8 cellular contexts compared by ENCODE assay signal in the genomic region with DNA sequence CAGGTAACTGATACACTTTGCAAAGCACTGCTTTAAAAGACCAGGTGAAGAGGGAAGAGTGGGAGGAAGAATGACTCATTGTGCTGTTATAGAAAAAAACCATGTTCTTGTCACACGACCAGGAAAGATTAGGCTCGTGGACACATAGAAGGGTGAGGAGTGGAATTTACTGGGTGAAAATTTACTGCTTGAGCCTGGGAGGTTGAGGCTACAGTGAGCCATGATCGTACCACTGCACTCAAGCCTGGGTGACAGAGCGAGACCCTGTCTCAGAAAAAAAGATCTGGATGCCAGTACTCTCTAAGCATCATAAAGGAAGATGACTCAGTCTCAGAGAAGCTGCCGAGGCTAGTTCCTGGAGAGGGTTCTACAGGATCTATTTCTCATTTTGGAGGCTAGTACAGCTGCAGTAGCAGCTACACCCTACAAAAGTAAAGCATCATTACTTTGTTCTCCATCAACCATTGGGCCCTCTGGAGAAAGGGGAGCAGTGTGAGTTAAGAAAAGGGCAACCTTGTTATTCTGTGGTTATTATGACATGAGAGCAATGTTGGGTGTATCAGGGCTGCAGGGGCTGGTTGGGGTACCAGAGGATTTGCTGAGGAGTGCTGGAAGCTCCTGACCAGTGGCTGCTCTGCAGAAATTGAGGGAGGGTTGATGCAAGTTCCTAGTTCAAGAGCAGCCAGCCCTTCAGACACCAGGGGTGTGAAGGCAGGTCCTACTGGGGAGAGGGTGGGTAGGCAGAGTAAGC.
A peak's percentile ranks its signal among the peaks of the same experiment; 100 is the strongest.
DNase-seq lines count a peak whose midpoint lies in the region; ATAC-seq and TF ChIP-seq lines count a peak whose summit lies in the region.

No MANE protein-coding gene starts in this region.

- POLR2A ChIA-PET in activated CD4-positive, alpha-beta memory T cell treated with anti-CD3 and anti-CD28 coated beads for 36 hours (lab: Charles Lee), result interaction anchor here (0.7 kb wide), 1 partner anchor 11 kb away, joined by 3 read pairs; no protein-coding TSS in a partner anchor

- H3K27ac Mint-ChIP-seq in activated CD8-positive, alpha-beta memory T cell treated with anti-CD3 and anti-CD28 coated beads, Interleukin-2, amount 10 ng/mL, durations not matched to agents 7 days and 5 days, result peak overlapping the region; percentile 79
- peak overlapping the region; percentile 84 for H3K27ac Mint-ChIP-seq in activated CD4-positive, alpha-beta memory T cell treated with anti-CD3 and anti-CD28 coated beads for 36 hours
- H3K27ac Mint-ChIP-seq in stimulated activated naive CD8-positive, alpha-beta T cell treated with anti-CD3 and anti-CD28 coated beads, Interleukin-15, amount 100 ng/mL, for 72 hours, result peak overlapping the region; percentile 67 to 71

- CTCF ChIA-PET in activated CD8-positive, alpha-beta memory T cell treated with anti-CD3 and anti-CD28 coated beads, Interleukin-2, amount 10 ng/mL, durations not matched to agents 7 days and 5 days (lab: Charles Lee), result interaction anchor here (1.1 to 3.0 kb wide), 2 partner anchors 17 to 80 kb away, joined by 3 to 9 read pairs; no protein-coding TSS in a partner anchor
- CTCF ChIA-PET in activated CD4-positive, alpha-beta memory T cell treated with anti-CD3 and anti-CD28 coated beads for 36 hours (lab: Charles Lee), result interaction anchor here (0.6 to 1.1 kb wide), 5 partner anchors 11 to 199 kb away, joined by 3 to 6 read pairs (median 3); no protein-coding TSS in a partner anchor

- peaks cover 19% of the 10 kb centered on the region for H3K4me1 Mint-ChIP-seq in activated CD8-positive, alpha-beta memory T cell treated with anti-CD3 and anti-CD28 coated beads, Interleukin-2, amount 10 ng/mL, durations not matched to agents 7 days and 5 days
- H3K4me1 Mint-ChIP-seq in activated CD4-positive, alpha-beta memory T cell treated with anti-CD3 and anti-CD28 coated beads for 36 hours (ENCODE audit: low read depth), result peaks cover 38% of the 10 kb centered on the region
- H3K4me1 Mint-ChIP-seq in stimulated activated naive CD8-positive, alpha-beta T cell treated with anti-CD3 and anti-CD28 coated beads, Interleukin-15, amount 100 ng/mL, for 72 hours, result peaks cover 34% of the 10 kb centered on the region

- no peaks in the 10 kb centered on the region for H3K36me3 Mint-ChIP-seq in activated CD8-positive, alpha-beta memory T cell treated with anti-CD3 and anti-CD28 coated beads, Interleukin-2, amount 10 ng/mL, durations not matched to agents 7 days and 5 days
- H3K36me3 Mint-ChIP-seq in activated CD4-positive, alpha-beta memory T cell treated with anti-CD3 and anti-CD28 coated beads for 36 hours, result no peaks in the 10 kb centered on the region

- no peaks in the 10 kb centered on the region for H3K9me3 Mint-ChIP-seq in activated CD8-positive, alpha-beta memory T cell treated with anti-CD3 and anti-CD28 coated beads, Interleukin-2, amount 10 ng/mL, durations not matched to agents 7 days and 5 days (ENCODE audit: low read depth)
- no peaks in the 10 kb centered on the region for H3K9me3 Mint-ChIP-seq in activated CD4-positive, alpha-beta memory T cell treated with anti-CD3 and anti-CD28 coated beads for 36 hours
- no peaks in the 10 kb centered on the region for H3K9me3 Mint-ChIP-seq in stimulated activated naive CD8-positive, alpha-beta T cell treated with anti-CD3 and anti-CD28 coated beads, Interleukin-15, amount 100 ng/mL, for 72 hours

- in situ Hi-C loops in GM13976 (cut with MboI; ENCODE audit: low sequenced_read_pairs, unreplicated experiment), result no loop called here

- peak; percentile 88 for ATAC-seq in activated CD8-positive, alpha-beta memory T cell treated with anti-CD3 and anti-CD28 coated beads, Interleukin-2, amount 10 ng/mL, durations not matched to agents 7 days and 5 days
- ATAC-seq in stimulated activated naive CD8-positive, alpha-beta T cell treated with anti-CD3 and anti-CD28 coated beads, Interleukin-15, amount 100 ng/mL, for 72 hours, result peak; percentile 93
- no peak for ATAC-seq in HG02678 (IDR thresholded peaks at IDR 0.05; ENCODE audit: unreplicated experiment)

- H3K27me3 Mint-ChIP-seq in activated CD8-positive, alpha-beta memory T cell treated with anti-CD3 and anti-CD28 coated beads, Interleukin-2, amount 10 ng/mL, durations not matched to agents 7 days and 5 days, result peaks cover 3% of the 10 kb centered on the region
- H3K27me3 Mint-ChIP-seq in activated CD4-positive, alpha-beta memory T cell treated with anti-CD3 and anti-CD28 coated beads for 36 hours, result no peaks in the 10 kb centered on the region
- H3K27me3 Mint-ChIP-seq in stimulated activated naive CD8-positive, alpha-beta T cell treated with anti-CD3 and anti-CD28 coated beads, Interleukin-15, amount 100 ng/mL, for 72 hours, result no peaks in the 10 kb centered on the region

- intact Hi-C loops in activated CD4-positive, alpha-beta memory T cell treated with anti-CD3 and anti-CD28 coated beads for 36 hours (cut with micrococcal nuclease), result loop anchor here (1.0 to 2.0 kb wide), 3 partner anchors 11 to 21 kb away; no protein-coding TSS in a partner anchor

- peak overlapping the region; percentile 36 for H3K4me3 Mint-ChIP-seq in activated CD8-positive, alpha-beta memory T cell treated with anti-CD3 and anti-CD28 coated beads, Interleukin-2, amount 10 ng/mL, durations not matched to agents 7 days and 5 days
- H3K4me3 Mint-ChIP-seq in activated CD4-positive, alpha-beta memory T cell treated with anti-CD3 and anti-CD28 coated beads for 36 hours, result peak overlapping the region; percentile 77
- peak overlapping the region; percentile 64 to 71 for H3K4me3 Mint-ChIP-seq in stimulated activated naive CD8-positive, alpha-beta T cell treated with anti-CD3 and anti-CD28 coated beads, Interleukin-15, amount 100 ng/mL, for 72 hours

- TF ChIP-seq CTCF in fibroblast of pulmonary artery (IDR thresholded peaks at IDR 0.05; ENCODE audit: low read length, missing control alignments) (no peak), GM13976 (IDR thresholded peaks at IDR 0.05; ENCODE audit: borderline replicate concordance, control extremely low read depth, extremely low read depth, insufficient read depth, missing control alignments) (no peak)

- no peak for DNase-seq in activated CD8-positive, alpha-beta memory T cell treated with anti-CD3 and anti-CD28 coated beads, Interleukin-2, amount 10 ng/mL, durations not matched to agents 7 days and 5 days
- DNase-seq in activated CD8-positive, alpha-beta memory T cell treated with anti-CD3 and anti-CD28 coated beads, Interleukin-2, amount 50 U/mL, for 48 hours, result no peak
- peak; percentile 49 for DNase-seq in activated CD4-positive, alpha-beta memory T cell treated with anti-CD3 and anti-CD28 coated beads for 36 hours
- DNase-seq in fibroblast of pulmonary artery (ENCODE audit: low read depth) (peak; percentile 39), NCI-H2029 (lab: John Stamatoyannopoulos, UW) (no peak), GM13976 (ENCODE audit: low spot score) (no peak)
- peak; percentile 20 to 36 for DNase-seq in stimulated activated naive CD8-positive, alpha-beta T cell treated with anti-CD3 and anti-CD28 coated beads, Interleukin-15, amount 100 ng/mL, for 72 hours

- no peak overlapping the region for H3K4me3 ChIP-seq in fibroblast of pulmonary artery (replicated peaks; ENCODE audit: low read depth, low read length)

Comparison
In these comparisons a context has a peak if more than half of its experiments do, and no peak if none do; other contexts are left out.
1. DNase-seq: peak in activated CD4-positive, alpha-beta memory T cell treated with anti-CD3 and anti-CD28 coated beads for 36 hours (single experiment), fibroblast of pulmonary artery (single experiment) and stimulated activated naive CD8-positive, alpha-beta T cell treated with anti-CD3 and anti-CD28 coated beads, Interleukin-15, amount 100 ng/mL, for 72 hours (2 of 2); none in activated CD8-positive, alpha-beta memory T cell treated with anti-CD3 and anti-CD28 coated beads, Interleukin-2, amount 10 ng/mL, durations not matched to agents 7 days and 5 days (single experiment), activated CD8-positive, alpha-beta memory T cell treated with anti-CD3 and anti-CD28 coated beads, Interleukin-2, amount 50 U/mL, for 48 hours (single experiment), NCI-H2029 (single experiment) and GM13976 (single experiment).
2. Peak in every context shown above with its lines, with median percentiles within 50 percentile points of each other: H3K27ac Mint-ChIP-seq and H3K4me3 Mint-ChIP-seq.